Comparison of ENCODE assay signal across 23 cellular contexts in the genomic region with DNA sequence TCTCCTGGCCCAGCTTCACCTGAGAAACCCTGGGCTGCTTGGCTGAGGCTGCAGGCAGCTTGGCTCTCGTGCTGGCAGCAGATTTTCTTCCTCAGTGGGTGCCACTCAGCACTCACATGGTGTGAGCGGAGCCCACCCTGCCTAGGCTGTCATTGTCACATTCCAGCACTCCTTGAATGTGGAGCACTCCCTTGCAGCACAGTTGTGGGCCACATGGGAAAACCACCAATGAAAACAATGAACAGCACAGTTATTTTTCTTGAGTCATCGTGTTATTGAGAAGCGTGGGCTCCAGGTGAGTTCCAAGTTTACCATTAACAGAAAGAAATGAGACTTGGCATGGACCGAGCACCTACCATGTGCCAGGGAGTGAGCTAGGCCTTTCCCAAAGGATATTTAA. TPM values are rescaled to one million over a fixed set of nuclear protein-coding genes. Genes with fewer than 3 reads are reported as not detected.
DNase-seq lines count a peak whose midpoint lies in the region; ATAC-seq, FAIRE-seq and TF ChIP-seq lines count a peak whose summit lies in the region.
"Had no signal": no experiment of that assay in that cellular context is flagged by ENCODE, and none has a peak within 500 bp of the region (broad histone marks: within the 10 kb centered on the region; RNA-seq: fewer than 3 reads in every experiment).

No MANE protein-coding gene starts in this region.

- peak overlapping the region in 2 of 4 donors; percentile 16 to 63 for H3K27ac ChIP-seq in pancreas
- H3K27ac ChIP-seq in H9 (ENCODE audit: insufficient read length, low read depth, low read length), result no peak overlapping the region

- no peak overlapping the region for H4K5ac ChIP-seq in H9 (ENCODE audit: insufficient read length, low read depth, low read length)

- H3K4me1 Mint-ChIP-seq in H9, result no peaks in the 10 kb centered on the region
- H3K4me1 Mint-ChIP-seq: CD4-positive, CD25-positive, alpha-beta regulatory T cell; IgD-negative memory B cell had no signal

- no peak overlapping the region for H3K27ac Mint-ChIP-seq in H9
- H3K27ac Mint-ChIP-seq: CD4-positive, CD25-positive, alpha-beta regulatory T cell; IgD-negative memory B cell had no signal

- H3K27me3 ChIP-seq in pancreas (no peaks in the 10 kb centered on the region), H9 (ENCODE audit: insufficient read depth, low read length) (no peaks in the 10 kb centered on the region), HAP-1 (ENCODE audit: low read depth) (no peaks in the 10 kb centered on the region)
- H3K27me3 ChIP-seq: BE2C had no signal

- H3K4me1 ChIP-seq in pancreas, result peaks cover 0 to 4% (median 4%) of the 10 kb centered on the region in 3 donors
- no peaks in the 10 kb centered on the region for H3K4me1 ChIP-seq in H9 (ENCODE audit: insufficient read depth, low read length)
- H3K4me1 ChIP-seq in HAP-1, result no peaks in the 10 kb centered on the region
- H3K4me1 ChIP-seq: BE2C, Caco-2 had no signal

- H3K36me3 ChIP-seq in pancreas, result no peaks in the 10 kb centered on the region
- no peaks in the 10 kb centered on the region for H3K36me3 ChIP-seq in HAP-1 (replicated peaks)
- H3K36me3 ChIP-seq: BE2C had no signal

- no peak overlapping the region for H4K8ac ChIP-seq in H9 (replicated peaks; ENCODE audit: insufficient read length, low read depth, low read length)

- no peak overlapping the region for H3K23ac ChIP-seq in H9 (ENCODE audit: insufficient read length, low read depth, low read length)

- H3K79me1 ChIP-seq in H9 (ENCODE audit: insufficient read depth, low read depth, low read length, poor library complexity, severe bottlenecking), result no peaks in the 10 kb centered on the region

- H3K9me3 ChIP-seq in pancreas, result no peaks in the 10 kb centered on the region
- no peaks in the 10 kb centered on the region for H3K9me3 ChIP-seq in H9 (ENCODE audit: control insufficient read depth, low read depth, low read length)
- H3K9me3 ChIP-seq in HAP-1, result no peaks in the 10 kb centered on the region
- H3K9me3 ChIP-seq: BE2C, Caco-2 had no signal

- H2BK12ac ChIP-seq in H9 (ENCODE audit: insufficient read length, low read depth, low read length), result no peak overlapping the region

- H3K4me3 ChIP-seq in pancreas (no peak overlapping the region), HAP-1 (no peak overlapping the region)

- 52 to 60% methylated on average over 5 of the region's 5 CpGs for WGBS in pancreas, 2 donors
- no CpG with 5 or more reads among the region's 5 CpGs for WGBS in H9 (ENCODE audit: extremely low coverage, insufficient read length, low lambda C conversion rate)

- H2BK20ac ChIP-seq in H9 (ENCODE audit: low read depth, low read length, poor library complexity, severe bottlenecking), result no peak overlapping the region

- no peak overlapping the region for H2AK5ac ChIP-seq in H9 (ENCODE audit: insufficient read length, low read length)

- DNase-seq in Caki2 (ENCODE audit: low read depth) (peak; percentile 84), RCC 7860 (ENCODE audit: low spot score) (peak; percentile 18), cerebellum (ENCODE audit: low spot score) (peak; percentile 15), pancreas (peak in 1 of 6 donors; percentile 22), H9 (no peak), HAP-1 (ENCODE audit: low spot score in 2 of 2) (no peak)
- DNase-seq: BE2C; Caco-2; CD4-positive, CD25-positive, alpha-beta regulatory T cell; EL; H7; Karpas-422; MM.1S; NCI-H1092 treated with DMSO at 0.1 percent for 48 hours; NCI-H2081; NCI-H510A; NCI-H748 treated with DMSO at 0.1 percent for 48 hours; SHP77 had no signal

- no peak overlapping the region for H2BK15ac ChIP-seq in H9 (ENCODE audit: low read depth, low read length)

- no peak overlapping the region for H3K18ac ChIP-seq in H9 (ENCODE audit: insufficient read length, low read depth, low read length)

- H3K79me2 ChIP-seq in H9 (ENCODE audit: insufficient read depth, low read length), result no peaks in the 10 kb centered on the region

- no peaks in the 10 kb centered on the region for H3K23me2 ChIP-seq in H9 (ENCODE audit: insufficient read length, low read depth, low read length, poor library complexity, severe bottlenecking)

- no peak overlapping the region for H4K91ac ChIP-seq in H9 (ENCODE audit: insufficient read length, low read depth, low read length)

- peaks cover 29% of the 10 kb centered on the region for H3K27me3 Mint-ChIP-seq in H9 (ENCODE audit: low read depth)
- H3K27me3 Mint-ChIP-seq: IgD-negative memory B cell had no signal

- no peaks in the 10 kb centered on the region for H4K20me1 ChIP-seq in H9 (ENCODE audit: control insufficient read depth, insufficient read depth, insufficient read length)

- H3K9me3 Mint-ChIP-seq in H9, result no peaks in the 10 kb centered on the region
- H3K9me3 Mint-ChIP-seq: CD4-positive, CD25-positive, alpha-beta regulatory T cell had no signal

- H3K14ac ChIP-seq in H9 (ENCODE audit: insufficient read depth, low read length), result no peak overlapping the region; the same call in 1 of the 2 replicates

- no peak overlapping the region for H3K4me2 ChIP-seq in H9 (ENCODE audit: insufficient read depth, insufficient read length, low read length)

- intact Hi-C loops in pancreas (cut with DNase I), result no loop called here

- H2BK120ac ChIP-seq in H9 (ENCODE audit: low read depth, low read length, poor library complexity, severe bottlenecking), result no peak overlapping the region

- no peak overlapping the region for H3K56ac ChIP-seq in H9 (ENCODE audit: insufficient read length, low read depth, low read length)

- in situ Hi-C loops in Caki2 (cut with HindIII; ENCODE audit: low pct_unique_long_range_greater_than_20kb, low sequenced_read_pairs), result no loop called here
- in situ Hi-C loops in HAP-1 (cut with MboI; ENCODE audit: low sequenced_read_pairs), result no loop called here

- no peak overlapping the region for H3K9ac ChIP-seq in H9 (ENCODE audit: extremely low read depth, insufficient read length, low read length)

- H3K36me3 Mint-ChIP-seq in H9 (ENCODE audit: insufficient read depth in 1 of 3, low read depth in 3 of 3), result no peaks in the 10 kb centered on the region
- H3K36me3 Mint-ChIP-seq: CD4-positive, CD25-positive, alpha-beta regulatory T cell; IgD-negative memory B cell had no signal

- no peak overlapping the region for H3K4ac ChIP-seq in H9 (ENCODE audit: low read depth, low read length)

- TF ChIP-seq CTCF in pancreas (IDR thresholded peaks at IDR 0.05) (no peak), H9 (conservative IDR thresholded peaks at IDR 0.05) (no peak)

- H2BK5ac ChIP-seq in H9 (ENCODE audit: insufficient read length, low read length), result no peak overlapping the region

- no peak overlapping the region for H3K4me3 Mint-ChIP-seq in H9
- H3K4me3 Mint-ChIP-seq: CD4-positive, CD25-positive, alpha-beta regulatory T cell; IgD-negative memory B cell had no signal

- ATAC-seq in pancreas (peak in 3 of 4 donors; percentile 64 to 84 (median 69)), GM18858 (IDR thresholded peaks at IDR 0.05; ENCODE audit: unreplicated experiment) (no peak), GM21737 (IDR thresholded peaks at IDR 0.05; ENCODE audit: unreplicated experiment) (no peak)

- no peak overlapping the region for H3T11ph ChIP-seq in H9 (ENCODE audit: low read length)

- no peak overlapping the region for H2AFZ ChIP-seq in H9 (ENCODE audit: low read length)

- FAIRE-seq in RCC 7860 (lab: Jason Lieb, UNC) (no peak), pancreas (lab: Jason Lieb, UNC) (no peak)
- FAIRE-seq: GM12891, HTR-8/SVneo had no signal

RNA-seq across cellular contexts. Expression of gene TRIM67, which starts 27.2 kb away (rescaled TPM):
- total RNA-seq in Caki2 (2014; rRNA removed; shearing (Covaris generic); ENCODE audit: low replicate concordance), result 1.3 TPM in 1 of 2 replicates, not detected in the other
- 29.4 TPM for total RNA-seq in cerebellum
- under 1 TPM; under 0.01 to 0.09 (median 0.04) TPM for total RNA-seq in pancreas
- polyA plus RNA-seq in pancreas, result under 1 TPM; 0.05 to 0.08 TPM
- not detected in 2 replicates for total RNA-seq in H9 (2021)
- total RNA-seq: CD4-positive, CD25-positive, alpha-beta regulatory T cell; H7 had no signal
- polyA plus RNA-seq: CD4-positive, CD25-positive, alpha-beta regulatory T cell; IgD-negative memory B cell had no signal

Comparison
In these comparisons a context has a peak if more than half of its experiments do, and no peak if none do; other contexts are left out.
1. DNase-seq: peak in Caki2 (single experiment), RCC 7860 (single experiment) and cerebellum (single experiment); none in H9 (single experiment) and HAP-1 (0 of 2).
2. ATAC-seq: peak in pancreas (3 of 4); none in GM18858 (single experiment) and GM21737 (single experiment).
3. RNA of gene TRIM67, which starts 27.2 kb away (total RNA-seq): 29.4 TPM in cerebellum (single experiment); under 0.01 to 0.09 TPM in pancreas, 1.3 TPM in Caki2 and not detected in H9; every median in the first group is over 10 times any median in the second.